Comparison of ENCODE assay signal across 8 cellular contexts in genomic region chr1:205631727-205632373, GRCh38. TPM values are rescaled to one million over a fixed set of nuclear protein-coding genes. Genes with fewer than 3 reads are reported as not detected.
DNase-seq lines count a peak whose midpoint lies in the region; ATAC-seq and TF ChIP-seq lines count a peak whose summit lies in the region.

Gene ELK4, minus strand, starts transcription at chr1:205632011. Its CDS starts 8,129 bp downstream, at chr1:205623882.

- H3K27me3 ChIP-seq in liver (ENCODE audit: control insufficient read depth in 4 of 4, insufficient read depth in 4 of 4, low read length in 3 of 4), result no peaks in the 10 kb centered on the region

- no peaks in the 10 kb centered on the region for H3K36me3 Mint-ChIP-seq in CD14-positive monocyte

- H3K9me3 Mint-ChIP-seq in CD14-positive monocyte, result no peaks in the 10 kb centered on the region

- peak within 1 kb of the TSS; percentile 98 to 100 for H3K4me3 Mint-ChIP-seq in CD14-positive monocyte

- TF ChIP-seq CTCF in CD14-positive monocyte (IDR thresholded peaks at IDR 0.05) (peak; percentile 75), liver (IDR thresholded peaks at IDR 0.05; ENCODE audit: low read depth, low read length, missing input control) (peak; percentile 65)

- intact Hi-C loops in CD14-positive monocyte (cut with micrococcal nuclease), result loop anchor here (2.0 to 10.0 kb wide), 4 partner anchors 39 to 107 kb away; no protein-coding TSS in a partner anchor

- peak within 1 kb of the TSS; percentile 94 to 99 for H3K27ac ChIP-seq in liver (ENCODE audit: low read depth in 1 of 2, low read length in 2 of 2)

- peaks cover 0 to 26% (median 20%) of the 10 kb centered on the region in 4 donors for H3K4me1 ChIP-seq in liver (ENCODE audit: control insufficient read depth in 4 of 4, insufficient read depth in 4 of 4, low read length in 3 of 4)

- peak within 1 kb of the TSS; percentile 89 to 98 for H3K9ac ChIP-seq in liver (ENCODE audit: low read depth in 1 of 2, low read length in 2 of 2)

- WGBS in liver, result under 1% methylated on average over 82 of the region's 82 CpGs

- H3K9me3 ChIP-seq in liver (ENCODE audit: control insufficient read depth in 4 of 4, low read length in 3 of 4), result no peaks in the 10 kb centered on the region

- H3K27ac Mint-ChIP-seq in CD14-positive monocyte, result peak within 1 kb of the TSS; percentile 94 to 99 (median 97)

- ATAC-seq in GM19372 (IDR thresholded peaks at IDR 0.05; ENCODE audit: low read depth, unreplicated experiment) (peak; percentile 75), HG03558 (IDR thresholded peaks at IDR 0.05; ENCODE audit: extremely low read depth, unreplicated experiment) (peak; percentile 48)

- peak; percentile 81 to 85 for TF ChIP-seq RAD21 in liver (IDR thresholded peaks at IDR 0.05)

- peaks cover 39% of the 10 kb centered on the region for H3K4me1 Mint-ChIP-seq in CD14-positive monocyte

- DNase-seq in CD14-positive monocyte (ENCODE audit: low spot score) (peak; percentile 99), NCI-H748 treated with DMSO at 0.1 percent for 48 hours (lab: John Stamatoyannopoulos, UW) (peak; percentile 72), dermis blood vessel endothelial cell (peak; percentile 99)
- DNase-seq in activated CD4-positive, alpha-beta T cell treated with anti-CD3 and anti-CD28 coated beads, Interleukin-2, amount 50 U/mL, for 4 hours, result peak; percentile 100
- peak; percentile 99 for DNase-seq in stimulated activated CD4-positive, alpha-beta T cell treated with anti-CD3 and anti-CD28 coated beads, Interleukin-4, amount 100 ng/mL, for 24 hours

- H3K4me3 ChIP-seq in liver (ENCODE audit: low read depth in 1 of 3, low read length in 3 of 3), result peak within 1 kb of the TSS; percentile 85 to 92 (median 91)

- peaks cover 0 to 3% (median 0%) of the 10 kb centered on the region in 3 donors for H3K27me3 Mint-ChIP-seq in CD14-positive monocyte (ENCODE audit: low read depth in 3 of 3)

- H3K36me3 ChIP-seq in liver (ENCODE audit: control insufficient read depth in 4 of 4, insufficient read depth in 3 of 4, low read depth in 1 of 4, low read length in 3 of 4), result no peaks in the 10 kb centered on the region

TF ChIP-seq in liver, 16 proteins besides CTCF, POLR2A, EP300 and RAD21:
- no peak for TF ChIP-seq HNF4G (IDR thresholded peaks at IDR 0.05)
- TF ChIP-seq, protein P1, sequence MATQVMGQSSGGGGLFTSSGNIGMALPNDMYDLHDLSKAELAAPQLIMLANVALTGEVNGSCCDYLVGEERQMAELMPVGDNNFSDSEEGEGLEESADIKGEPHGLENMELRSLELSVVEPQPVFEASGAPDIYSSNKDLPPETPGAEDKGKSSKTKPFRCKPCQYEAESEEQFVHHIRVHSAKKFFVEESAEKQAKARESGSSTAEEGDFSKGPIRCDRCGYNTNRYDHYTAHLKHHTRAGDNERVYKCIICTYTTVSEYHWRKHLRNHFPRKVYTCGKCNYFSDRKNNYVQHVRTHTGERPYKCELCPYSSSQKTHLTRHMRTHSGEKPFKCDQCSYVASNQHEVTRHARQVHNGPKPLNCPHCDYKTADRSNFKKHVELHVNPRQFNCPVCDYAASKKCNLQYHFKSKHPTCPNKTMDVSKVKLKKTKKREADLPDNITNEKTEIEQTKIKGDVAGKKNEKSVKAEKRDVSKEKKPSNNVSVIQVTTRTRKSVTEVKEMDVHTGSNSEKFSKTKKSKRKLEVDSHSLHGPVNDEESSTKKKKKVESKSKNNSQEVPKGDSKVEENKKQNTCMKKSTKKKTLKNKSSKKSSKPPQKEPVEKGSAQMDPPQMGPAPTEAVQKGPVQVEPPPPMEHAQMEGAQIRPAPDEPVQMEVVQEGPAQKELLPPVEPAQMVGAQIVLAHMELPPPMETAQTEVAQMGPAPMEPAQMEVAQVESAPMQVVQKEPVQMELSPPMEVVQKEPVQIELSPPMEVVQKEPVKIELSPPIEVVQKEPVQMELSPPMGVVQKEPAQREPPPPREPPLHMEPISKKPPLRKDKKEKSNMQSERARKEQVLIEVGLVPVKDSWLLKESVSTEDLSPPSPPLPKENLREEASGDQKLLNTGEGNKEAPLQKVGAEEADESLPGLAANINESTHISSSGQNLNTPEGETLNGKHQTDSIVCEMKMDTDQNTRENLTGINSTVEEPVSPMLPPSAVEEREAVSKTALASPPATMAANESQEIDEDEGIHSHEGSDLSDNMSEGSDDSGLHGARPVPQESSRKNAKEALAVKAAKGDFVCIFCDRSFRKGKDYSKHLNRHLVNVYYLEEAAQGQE (IDR thresholded peaks at IDR 0.05), result peak; percentile 67
- peak; percentile 59 for TF ChIP-seq SP1 (IDR thresholded peaks at IDR 0.05)
- TF ChIP-seq EGR1 (IDR thresholded peaks at IDR 0.05; ENCODE audit: low read depth in 2 of 2), result peak in 1 of 2 donors; percentile 12
- TF ChIP-seq NR2F2 (IDR thresholded peaks at IDR 0.05), result no peak
- peak; percentile 12 to 22 for TF ChIP-seq HNF4A (conservative IDR thresholded peaks at IDR 0.05)
- TF ChIP-seq RXRA (IDR thresholded peaks at IDR 0.05), result peak in 1 of 2 donors; percentile 30
- peak; percentile 53 for TF ChIP-seq YY1 (IDR thresholded peaks at IDR 0.05)
- no peak for TF ChIP-seq FOXA2 (IDR thresholded peaks at IDR 0.05)
- peak; percentile 92 for TF ChIP-seq TAF1 (conservative IDR thresholded peaks at IDR 0.05)
- TF ChIP-seq GABPA (IDR thresholded peaks at IDR 0.05 in 1 of 2, conservative IDR thresholded peaks at IDR 0.05 in 1 of 2), result peak; percentile 78 to 91
- TF ChIP-seq ZBTB33 (IDR thresholded peaks at IDR 0.05), result peak; percentile 63
- TF ChIP-seq JUND (IDR thresholded peaks at IDR 0.05), result no peak
- TF ChIP-seq ATF3 (IDR thresholded peaks at IDR 0.05), result no peak
- TF ChIP-seq FOXA1 (IDR thresholded peaks at IDR 0.05), result no peak
- TF ChIP-seq MAX (IDR thresholded peaks at IDR 0.05), result no peak

RNA-seq across cellular contexts. Expression of gene ELK4, which starts in this region (rescaled TPM):
- 1 to 10 TPM; 1.4 to 2.6 TPM for polyA plus RNA-seq in CD14-positive monocyte
- 33.4 and 65.3 TPM in 2 replicates for total RNA-seq in dermis blood vessel endothelial cell
- total RNA-seq in liver, result 10 to 100 TPM in 1 of 2 donors, 1 to 10 TPM in 1; 9.2 to 20.2 TPM
- 1 to 10 TPM; 3.5 to 4.7 TPM for polyA plus RNA-seq in liver

Comparison
In these comparisons a context has a peak if more than half of its experiments do, and no peak if none do; other contexts are left out.
1. Peak in every context shown above with its lines: DNase-seq, ATAC-seq, H3K4me3 ChIP-seq and H3K27ac ChIP-seq.